ENCODE assay signal across 8 cellular contexts in genomic region chr4:94406668-94407437, GRCh38. TPM values are rescaled to one million over a fixed set of nuclear protein-coding genes. Genes with fewer than 3 reads are reported as not detected.
A peak's percentile ranks its signal among the peaks of the same experiment; 100 is the strongest.
DNase-seq lines count a peak whose midpoint lies in the region; ATAC-seq and TF ChIP-seq lines count a peak whose summit lies in the region.

No MANE protein-coding gene starts in this region.

- no peak overlapping the region for H3K27ac Mint-ChIP-seq in naive B cell
- no peak overlapping the region for H3K27ac Mint-ChIP-seq in stimulated activated effector memory CD8-positive, alpha-beta T cell treated with anti-CD3 and anti-CD28 coated beads, Interleukin-12 subunit alpha, Interleukin-12 subunit beta, amount 100 ng/mL, for 72 hours

- no peak overlapping the region for H3K4me3 Mint-ChIP-seq in naive B cell
- H3K4me3 Mint-ChIP-seq in stimulated activated effector memory CD8-positive, alpha-beta T cell treated with anti-CD3 and anti-CD28 coated beads, Interleukin-12 subunit alpha, Interleukin-12 subunit beta, amount 100 ng/mL, for 72 hours = no peak overlapping the region

- no peak overlapping the region for H3K4me3 ChIP-seq in epithelial cell of proximal tubule (ENCODE audit: low read depth, low read length)

- ATAC-seq in GM18870 (IDR thresholded peaks at IDR 0.05; ENCODE audit: unreplicated experiment) (peak; percentile 93), HG03354 (IDR thresholded peaks at IDR 0.05; ENCODE audit: poor library complexity, severe bottlenecking, unreplicated experiment) (peak; percentile 94), naive B cell (ENCODE audit: low read depth in 2 of 2) (peak; percentile 50 to 53)
- peak; percentile 61 for ATAC-seq in stimulated activated effector memory CD8-positive, alpha-beta T cell treated with anti-CD3 and anti-CD28 coated beads, Interleukin-12 subunit alpha, Interleukin-12 subunit beta, amount 100 ng/mL, for 72 hours

- no peaks in the 10 kb centered on the region for H3K36me3 Mint-ChIP-seq in naive B cell
- H3K36me3 Mint-ChIP-seq in stimulated activated effector memory CD8-positive, alpha-beta T cell treated with anti-CD3 and anti-CD28 coated beads, Interleukin-12 subunit alpha, Interleukin-12 subunit beta, amount 100 ng/mL, for 72 hours = no peaks in the 10 kb centered on the region

- H3K4me1 Mint-ChIP-seq in naive B cell = no peaks in the 10 kb centered on the region
- no peaks in the 10 kb centered on the region for H3K4me1 Mint-ChIP-seq in stimulated activated effector memory CD8-positive, alpha-beta T cell treated with anti-CD3 and anti-CD28 coated beads, Interleukin-12 subunit alpha, Interleukin-12 subunit beta, amount 100 ng/mL, for 72 hours

- DNase-seq in Ammon's horn (ENCODE audit: low spot score) = peak; percentile 88
- peak; percentile 82 for DNase-seq in NCI-H82 (lab: John Stamatoyannopoulos, UW)
- DNase-seq in activated CD8-positive, alpha-beta memory T cell treated with anti-CD3 and anti-CD28 coated beads for 4 hours (ENCODE audit: low read depth in 2 of 2) = peak; percentile 25 to 44
- no peak for DNase-seq in epithelial cell of proximal tubule (ENCODE audit: low read depth)
- DNase-seq in naive B cell = peak; percentile 36
- peak; percentile 20 to 56 for DNase-seq in stimulated activated effector memory CD8-positive, alpha-beta T cell treated with anti-CD3 and anti-CD28 coated beads, Interleukin-12 subunit alpha, Interleukin-12 subunit beta, amount 100 ng/mL, for 72 hours (ENCODE audit: low spot score in 2 of 2)

- H3K9me3 Mint-ChIP-seq in naive B cell = peaks cover 0 to 6% (median 0%) of the 10 kb centered on the region in 7 donors
- no peaks in the 10 kb centered on the region for H3K9me3 Mint-ChIP-seq in stimulated activated effector memory CD8-positive, alpha-beta T cell treated with anti-CD3 and anti-CD28 coated beads, Interleukin-12 subunit alpha, Interleukin-12 subunit beta, amount 100 ng/mL, for 72 hours

- peaks cover 3 to 8% (median 6%) of the 10 kb centered on the region in 3 donors for H3K27me3 Mint-ChIP-seq in naive B cell

- peak; percentile 98 for TF ChIP-seq CTCF in epithelial cell of proximal tubule (conservative IDR thresholded peaks at IDR 0.05; ENCODE audit: low read depth, low read length)

RNA-seq across cellular contexts. Expression of gene PDLIM5, which starts 44.9 kb away (rescaled TPM):
- 47.2 and 48.8 TPM in 2 replicates for total RNA-seq in epithelial cell of proximal tubule
- polyA plus RNA-seq in naive B cell (ENCODE audit: low read depth in 6 of 6) = 10 to 100 TPM; 33.4 to 47.3 (median 41.1) TPM
